8 cellular contexts compared by ENCODE assay signal in genomic region chr20:53591206-53591651, GRCh38. TPM values are rescaled to one million over a fixed set of nuclear protein-coding genes. Genes with fewer than 3 reads are reported as not detected.
DNase-seq lines count a peak whose midpoint lies in the region; ATAC-seq and TF ChIP-seq lines count a peak whose summit lies in the region.
"Not testable (repeated sequence)": the region's sequence is repeated elsewhere in the genome, so short reads cannot be mapped to it uniquely, and the experiment has no call there.

No MANE protein-coding gene starts in this region.

- H3K9me3 Mint-ChIP-seq in activated T-helper 2 cell treated with anti-CD3 and anti-CD28 coated beads, Interferon-gamma antibody, Interleukin-2, Interleukin-4, amounts not matched to agents 10 μg/mL and 5 μg/mL and 100 μg/mL, durations not matched to agents 14 hours and 24 hours and 36 hours; naive B cell; stimulated activated memory B cell treated with anti-CD40 and anti-IgM and Interleukin-4, amounts not matched to agents 10 μg/mL and 1 μg/mL and 100 μg/mL, for 72 hours: not testable (repeated sequence)

- peaks cover 30% of the 10 kb centered on the region for H3K36me3 Mint-ChIP-seq in activated T-helper 2 cell treated with anti-CD3 and anti-CD28 coated beads, Interferon-gamma antibody, Interleukin-2, Interleukin-4, amounts not matched to agents 10 μg/mL and 5 μg/mL and 100 μg/mL, durations not matched to agents 14 hours and 24 hours and 36 hours (ENCODE audit: low read depth)
- H3K36me3 Mint-ChIP-seq in naive B cell = not testable (repeated sequence)
- H3K36me3 Mint-ChIP-seq in stimulated activated memory B cell treated with anti-CD40 and anti-IgM and Interleukin-4, amounts not matched to agents 10 μg/mL and 1 μg/mL and 100 μg/mL, for 72 hours = peaks cover 13% of the 10 kb centered on the region

- H3K27ac ChIP-seq in BLaER1 (peak overlapping the region; percentile 98), RWPE2 (ENCODE audit: poor library complexity, severe bottlenecking) (peak overlapping the region; percentile 91), duodenal mucosa (ENCODE audit: low read depth, low read length) (peak overlapping the region; percentile 85), right atrium auricular region (peak overlapping the region; percentile 98 to 99)

- H3K4me2 ChIP-seq in BLaER1 = peak overlapping the region; percentile 94

- not testable (repeated sequence) for H3K36me3 ChIP-seq in BLaER1; RWPE2 (ENCODE audit: low read depth); duodenal mucosa (ENCODE audit: control insufficient read depth in 1 of 2, insufficient read depth in 2 of 2, low read length in 2 of 2); right atrium auricular region

- not testable (repeated sequence) for TF ChIP-seq CTCF in RWPE2 (IDR thresholded peaks at IDR 0.05; ENCODE audit: poor library complexity, severe bottlenecking); right atrium auricular region (IDR thresholded peaks at IDR 0.05)

- not testable (repeated sequence) for ATAC-seq in RWPE2 (ENCODE audit: low read depth); naive B cell (ENCODE audit: low read depth in 2 of 2); stimulated activated memory B cell treated with anti-CD40 and anti-IgM and Interleukin-4, amounts not matched to agents 10 μg/mL and 1 μg/mL and 100 μg/mL, for 72 hours

- not testable (repeated sequence) for H4K20me1 ChIP-seq in BLaER1

- H3K9me3 ChIP-seq in BLaER1; RWPE2 (ENCODE audit: severe bottlenecking); duodenal mucosa (ENCODE audit: control insufficient read depth in 1 of 2, low read length in 2 of 2); right atrium auricular region: not testable (repeated sequence)

- intact Hi-C loops in activated T-helper 2 cell treated with anti-CD3 and anti-CD28 coated beads, Interferon-gamma antibody, Interleukin-2, Interleukin-4, amounts not matched to agents 10 μg/mL and 5 μg/mL and 100 μg/mL, durations not matched to agents 14 hours and 24 hours and 36 hours (cut with micrococcal nuclease) = not testable (repeated sequence)

- H3K4me3 ChIP-seq in BLaER1 (peak overlapping the region; percentile 96), RWPE2 (ENCODE audit: severe bottlenecking) (peak overlapping the region; percentile 61), duodenal mucosa (ENCODE audit: low read depth in 1 of 2, low read length in 2 of 2) (peak overlapping the region; percentile 62 to 71), right atrium auricular region (peak overlapping the region; percentile 1 to 90)

- not testable (repeated sequence) for H3K27me3 ChIP-seq in BLaER1; RWPE2 (ENCODE audit: insufficient read depth, poor library complexity, severe bottlenecking); duodenal mucosa (ENCODE audit: control insufficient read depth in 1 of 2, insufficient read depth in 2 of 2, low read length in 2 of 2); right atrium auricular region

- peaks cover 42% of the 10 kb centered on the region for H3K4me1 Mint-ChIP-seq in activated T-helper 2 cell treated with anti-CD3 and anti-CD28 coated beads, Interferon-gamma antibody, Interleukin-2, Interleukin-4, amounts not matched to agents 10 μg/mL and 5 μg/mL and 100 μg/mL, durations not matched to agents 14 hours and 24 hours and 36 hours (ENCODE audit: low read depth)
- peaks cover 21 to 50% (median 49%) of the 10 kb centered on the region in 3 donors for H3K4me1 Mint-ChIP-seq in naive B cell
- peaks cover 35% of the 10 kb centered on the region for H3K4me1 Mint-ChIP-seq in stimulated activated memory B cell treated with anti-CD40 and anti-IgM and Interleukin-4, amounts not matched to agents 10 μg/mL and 1 μg/mL and 100 μg/mL, for 72 hours

- DNase-seq in HS-5 (ENCODE audit: low read depth) = peak; percentile 85
- DNase-seq in RWPE2 (ENCODE audit: low spot score); activated T-helper 2 cell treated with anti-CD3 and anti-CD28 coated beads, Interferon-gamma antibody, Interleukin-2, Interleukin-4, amounts not matched to agents 10 μg/mL and 5 μg/mL and 100 μg/mL, durations not matched to agents 14 hours and 24 hours and 36 hours (ENCODE audit: low spot score); right atrium auricular region (ENCODE audit: low spot score); naive B cell: not testable (repeated sequence)

- H3K4me1 ChIP-seq in BLaER1 (peaks cover 24% of the 10 kb centered on the region), RWPE2 (ENCODE audit: insufficient read depth, poor library complexity, severe bottlenecking) (peaks cover 37% of the 10 kb centered on the region), duodenal mucosa (ENCODE audit: control insufficient read depth in 1 of 2, insufficient read depth in 2 of 2, low read length in 2 of 2) (peaks cover 21 to 22% of the 10 kb centered on the region in 2 donors), right atrium auricular region (peaks cover 0 to 21% of the 10 kb centered on the region in 2 donors)

- H3K9ac ChIP-seq in BLaER1 (peak overlapping the region; percentile 98), duodenal mucosa (ENCODE audit: low read depth in 1 of 2, low read length in 2 of 2) (peak overlapping the region; percentile 64 to 81)

- not testable (repeated sequence) for H3K27me3 Mint-ChIP-seq in activated T-helper 2 cell treated with anti-CD3 and anti-CD28 coated beads, Interferon-gamma antibody, Interleukin-2, Interleukin-4, amounts not matched to agents 10 μg/mL and 5 μg/mL and 100 μg/mL, durations not matched to agents 14 hours and 24 hours and 36 hours (ENCODE audit: low read depth); naive B cell; stimulated activated memory B cell treated with anti-CD40 and anti-IgM and Interleukin-4, amounts not matched to agents 10 μg/mL and 1 μg/mL and 100 μg/mL, for 72 hours

- H3K27ac Mint-ChIP-seq in activated T-helper 2 cell treated with anti-CD3 and anti-CD28 coated beads, Interferon-gamma antibody, Interleukin-2, Interleukin-4, amounts not matched to agents 10 μg/mL and 5 μg/mL and 100 μg/mL, durations not matched to agents 14 hours and 24 hours and 36 hours = peak overlapping the region; percentile 99
- H3K27ac Mint-ChIP-seq in naive B cell = peak overlapping the region; percentile 54 to 98 (median 96)
- peak overlapping the region; percentile 85 for H3K27ac Mint-ChIP-seq in stimulated activated memory B cell treated with anti-CD40 and anti-IgM and Interleukin-4, amounts not matched to agents 10 μg/mL and 1 μg/mL and 100 μg/mL, for 72 hours

- H3K4me3 Mint-ChIP-seq in activated T-helper 2 cell treated with anti-CD3 and anti-CD28 coated beads, Interferon-gamma antibody, Interleukin-2, Interleukin-4, amounts not matched to agents 10 μg/mL and 5 μg/mL and 100 μg/mL, durations not matched to agents 14 hours and 24 hours and 36 hours (ENCODE audit: low read depth) = peak overlapping the region; percentile 91
- peak overlapping the region; percentile 82 to 98 (median 94) for H3K4me3 Mint-ChIP-seq in naive B cell
- peak overlapping the region; percentile 80 for H3K4me3 Mint-ChIP-seq in stimulated activated memory B cell treated with anti-CD40 and anti-IgM and Interleukin-4, amounts not matched to agents 10 μg/mL and 1 μg/mL and 100 μg/mL, for 72 hours

RNA-seq across cellular contexts. Expression of gene ZNF217, which starts 2.4 kb away (rescaled TPM):
- total RNA-seq in activated T-helper 2 cell treated with anti-CD3 and anti-CD28 coated beads, Interferon-gamma antibody, Interleukin-2, Interleukin-4, amounts not matched to agents 10 μg/mL and 5 μg/mL and 100 μg/mL, durations not matched to agents 14 hours and 24 hours and 36 hours = 55.4 and 60.6 TPM in 2 replicates
- total RNA-seq in right atrium auricular region = 10 to 100 TPM in 1 of 2 donors, 1 to 10 TPM in 1; 7.6 to 13.8 TPM
- polyA plus RNA-seq in naive B cell (ENCODE audit: low read depth in 6 of 6) = 10 to 100 TPM in 5 of 6 donors, 1 to 10 TPM in 1; 8.8 to 31.0 (median 24.7) TPM

Comparison
In these comparisons a context has a peak if more than half of its experiments do, and no peak if none do; other contexts are left out.
1. H3K4me3 ChIP-seq: peak in every context shown above with its lines; median percentile 96 in BLaER1; 66 in duodenal mucosa; 61 in RWPE2; 46 in right atrium auricular region.